Comparison of ENCODE assay signal across 18 cellular contexts in genomic region chr3:27326949-27327582, GRCh38. TPM values are rescaled to one million over a fixed set of nuclear protein-coding genes. Genes with fewer than 3 reads are reported as not detected.
DNase-seq lines count a peak whose midpoint lies in the region; ATAC-seq, FAIRE-seq and TF ChIP-seq lines count a peak whose summit lies in the region.
"Had no signal": no experiment of that assay in that cellular context is flagged by ENCODE, and none has a peak within 500 bp of the region (broad histone marks: within the 10 kb centered on the region; RNA-seq: fewer than 3 reads in every experiment).

No MANE protein-coding gene starts in this region.

- H3K27me3 ChIP-seq in HepG2 (ENCODE audit: control insufficient read depth in 1 of 2, insufficient read depth in 2 of 2, low read length in 2 of 2) (no peaks in the 10 kb centered on the region), right lobe of liver (no peaks in the 10 kb centered on the region), prostate gland (replicated peaks; ENCODE audit: insufficient read depth) (no peaks in the 10 kb centered on the region), aorta (ENCODE audit: control insufficient read depth in 1 of 2, insufficient read depth in 2 of 2, low read length in 1 of 2) (no peaks in the 10 kb centered on the region)
- H3K27me3 ChIP-seq: BLaER1 treated with 17β-estradiol and CSF1 and Interleukin-3, amounts not matched to agents 10 nM and 100 nM had no signal

- H3K9ac ChIP-seq in HepG2 (ENCODE audit: insufficient read depth, low read depth, low read length), result no peak overlapping the region
- H3K9ac ChIP-seq: BLaER1 treated with 17β-estradiol and CSF1 and Interleukin-3, amounts not matched to agents 10 nM and 100 nM had no signal

- TF ChIP-seq POLR2A in HepG2 (IDR thresholded peaks at IDR 0.05; ENCODE audit: insufficient read depth in 1 of 2, low read depth in 2 of 2, low read length in 2 of 2) (no peak), right lobe of liver (IDR thresholded peaks at IDR 0.05) (no peak), prostate gland (IDR thresholded peaks at IDR 0.05) (no peak)

- H3K36me3 ChIP-seq in HepG2 (replicated peaks in 1 of 2; ENCODE audit: control insufficient read depth in 1 of 2, insufficient read depth in 2 of 2, low read length in 2 of 2) (peaks cover 0 to 2% of the 10 kb centered on the region in 2 experiments; a peak in 3 of 5 replicates), right lobe of liver (no peaks in the 10 kb centered on the region), prostate gland (no peaks in the 10 kb centered on the region), aorta (ENCODE audit: control insufficient read depth in 1 of 2, insufficient read depth in 2 of 2, low read length in 1 of 2) (no peaks in the 10 kb centered on the region)

- 100% methylated on average over 3 of the region's 4 CpGs for WGBS in HepG2 (ENCODE audit: low lambda C conversion rate)
- 90% methylated on average over 4 of the region's 4 CpGs for WGBS in right lobe of liver (ENCODE audit: insufficient coverage, low coverage, low lambda C conversion rate, missing lambda C conversion rate)
- WGBS in prostate gland, result 84% methylated on average over 4 of the region's 4 CpGs
- 93 to 94% methylated on average over 4 of the region's 4 CpGs for WGBS in aorta, 2 donors

- TF ChIP-seq RAD21 in HepG2 (CRISPR knock-in tag; IDR thresholded peaks at IDR 0.05), result no peak

- intact Hi-C loops in HepG2 (cut with micrococcal nuclease; ENCODE audit: unreplicated experiment) (no loop called here), right lobe of liver (cut with DNase I) (no loop called here), Right ventricle myocardium superior (cut with DNase I) (no loop called here), prostate gland (cut with DNase I) (no loop called here), aorta (cut with DNase I) (no loop called here)

- no peaks in the 10 kb centered on the region for H4K20me1 ChIP-seq in HepG2 (ENCODE audit: insufficient read depth, low read length)
- H4K20me1 ChIP-seq: BLaER1 treated with 17β-estradiol and CSF1 and Interleukin-3, amounts not matched to agents 10 nM and 100 nM had no signal

- no peak for TF ChIP-seq CTCF in HepG2 (CRISPR knock-in tag; IDR thresholded peaks at IDR 0.05)
- no peak for TF ChIP-seq CTCF in right lobe of liver (IDR thresholded peaks at IDR 0.05)
- TF ChIP-seq CTCF in prostate gland (IDR thresholded peaks at IDR 0.05), result no peak

- BruUV-seq in HepG2 (replicated peaks; lab: Mats Ljungman, UMichigan), result no TSS peak

- TF ChIP-seq EP300 in HepG2 (IDR thresholded peaks at IDR 0.05; ENCODE audit: low read depth in 2 of 2, low read length in 2 of 2) (no peak), HepG2 (CRISPR knock-in tag; IDR thresholded peaks at IDR 0.05; ENCODE audit: borderline replicate concordance) (no peak)

- CTCF ChIA-PET in HepG2 (lab: Yijun Ruan, JAX; ENCODE audit: low intra/inter-chr PET ratio, low total read pairs), result no interaction called here

- H3K4me3 ChIP-seq in HepG2 (replicated peaks in 1 of 3; ENCODE audit: insufficient read depth in 1 of 3, low read depth in 2 of 3, low read length in 3 of 3) (no peak overlapping the region), right lobe of liver (no peak overlapping the region), prostate gland (no peak overlapping the region), aorta (ENCODE audit: low read length in 2 of 2) (no peak overlapping the region)
- H3K4me3 ChIP-seq: BLaER1 treated with 17β-estradiol and CSF1 and Interleukin-3, amounts not matched to agents 10 nM and 100 nM had no signal

- no peak overlapping the region for H3K27ac ChIP-seq in HepG2 (ENCODE audit: extremely low read length, insufficient read depth, low read length)
- no peak overlapping the region for H3K27ac ChIP-seq in right lobe of liver
- H3K27ac ChIP-seq in prostate gland, result peak overlapping the region; percentile 26 to 44
- H3K27ac ChIP-seq in aorta (ENCODE audit: low read depth in 1 of 2, low read length in 2 of 2), result no peak overlapping the region
- H3K27ac ChIP-seq: BLaER1 treated with 17β-estradiol and CSF1 and Interleukin-3, amounts not matched to agents 10 nM and 100 nM; VCaP had no signal

- ATAC-seq in HepG2 (no peak), right lobe of liver (no peak), Right ventricle myocardium superior (ENCODE audit: poor library complexity) (peak; percentile 66), aorta (ENCODE audit: low FRiP score) (peak; percentile 17)

- peaks cover 18% of the 10 kb centered on the region for H3K4me1 ChIP-seq in HepG2 (ENCODE audit: insufficient read depth, low read length)
- H3K4me1 ChIP-seq in right lobe of liver, result no peaks in the 10 kb centered on the region
- no peaks in the 10 kb centered on the region for H3K4me1 ChIP-seq in prostate gland (replicated peaks)
- H3K4me1 ChIP-seq in aorta (ENCODE audit: control insufficient read depth in 1 of 2, insufficient read depth in 2 of 2, low read length in 2 of 2), result peaks cover 0 to 3% of the 10 kb centered on the region in 2 donors

- H3K4me2 ChIP-seq in HepG2 (ENCODE audit: low read depth, low read length), result no peak overlapping the region
- H3K4me2 ChIP-seq: BLaER1 treated with 17β-estradiol and CSF1 and Interleukin-3, amounts not matched to agents 10 nM and 100 nM had no signal

- POLR2A ChIA-PET in HepG2 (lab: Yijun Ruan, JAX), result no interaction called here

- H2AFZ ChIP-seq in HepG2 (ENCODE audit: low read length), result no peak overlapping the region

- DNase-seq in HepG2 (ENCODE audit: low spot score) (no peak), right lobe of liver (no peak), Right ventricle myocardium superior (no peak), prostate gland (ENCODE audit: low spot score) (no peak), aorta (no peak), GM03348 (ENCODE audit: low spot score) (no peak), frontal cortex (ENCODE audit: low spot score in 2 of 2) (no peak)
- no peak for DNase-seq in stimulated activated CD4-positive, alpha-beta T cell treated with anti-CD3 and anti-CD28 coated beads, Interleukin-4, amount 100 ng/mL, for 4 hours
- DNase-seq: activated CD8-positive, alpha-beta memory T cell treated with anti-CD3 and anti-CD28 coated beads, Interleukin-2, amount 50 U/mL, for 4 hours; mesendoderm; MM.1S; NCI-H774; nephron progenitor cell; posterior cingulate gyrus; SHP77 treated with DMSO at 0.1 percent for 48 hours had no signal

- H3K79me2 ChIP-seq in HepG2 (ENCODE audit: insufficient read depth, low read length), result no peaks in the 10 kb centered on the region

- no peak for FAIRE-seq in HepG2 (lab: Jason Lieb, UNC)
- no peak for FAIRE-seq in frontal cortex (lab: Jason Lieb, UNC)
- FAIRE-seq: A204.1 had no signal

- in situ Hi-C loops in HepG2 (cut with HindIII; ENCODE audit: extremely low pct_ligation_motif_present, low pct_unique_long_range_greater_than_20kb), result no loop called here

- H3K9me3 ChIP-seq in HepG2 (ENCODE audit: low read length) (no peaks in the 10 kb centered on the region; the same call in 1 of the 2 replicates), right lobe of liver (no peaks in the 10 kb centered on the region), prostate gland (no peaks in the 10 kb centered on the region), aorta (ENCODE audit: control insufficient read depth, low read length) (no peaks in the 10 kb centered on the region)

TF ChIP-seq in HepG2, 621 proteins besides CTCF, POLR2A, EP300 and RAD21:
- TF ChIP-seq MAFF (IDR thresholded peaks at IDR 0.05; ENCODE audit: low read depth, low read length), result peak; percentile 94
- TF ChIP-seq PCBP1 (IDR thresholded peaks at IDR 0.05; ENCODE audit: borderline replicate concordance, low read depth, low read length), result no peak
- TF ChIP-seq MAFK (conservative IDR thresholded peaks at IDR 0.05 in 1 of 2, IDR thresholded peaks at IDR 0.05 in 1 of 2; ENCODE audit: low read length in 2 of 2), result peak; percentile 90 to 97

RNA-seq across cellular contexts. Expression of gene NEK10, which starts 42.1 kb away (rescaled TPM):
- total RNA-seq in HepG2 (2016; rRNA removed; fragmentation: Illumina TruSeq; extraction: Trizol) (14.2 and 15.0 TPM in 2 replicates), right lobe of liver (1 to 10 TPM in 3 of 6 experiments, under 1 TPM in 3; 0.43 to 2.5 (median 0.87) TPM), Right ventricle myocardium superior (11.7 TPM), prostate gland (1 to 10 TPM; 8.9 to 9.1 TPM), aorta (1 to 10 TPM; 1.2 to 3.5 TPM), frontal cortex (28.1 TPM)
- total RNA-seq in HepG2 (2016; cell fraction: cytosol; rRNA removed; fragmentation: Illumina TruSeq; extraction: Trizol; ENCODE audit: low read depth), result 10.7 and 11.1 TPM in 2 replicates
- 13.1 and 15.6 TPM in 2 replicates for total RNA-seq in HepG2 (2016; cell fraction: insoluble cytoplasmic fraction; rRNA removed; fragmentation: Illumina TruSeq; extraction: Trizol)
- total RNA-seq in HepG2 (2016; cell fraction: membrane; rRNA removed; fragmentation: Illumina TruSeq; extraction: Trizol), result 6.9 and 9.2 TPM in 2 replicates
- total RNA-seq in HepG2 (2016; cell fraction: nucleus; rRNA removed; fragmentation: Illumina TruSeq; extraction: Trizol), result 33.9 and 37.7 TPM in 2 replicates
- polyA plus RNA-seq in HepG2 (2011; rRNA removed) (2.3 and 2.8 TPM in 2 replicates), aorta (under 1 TPM; 0.08 to 0.25 TPM)
- 1.3 TPM in 2 replicates for polyA plus RNA-seq in HepG2 (2011; cell fraction: cytosol; rRNA removed)
- 4.3 and 4.4 TPM in 2 replicates for polyA plus RNA-seq in HepG2 (2011; cell fraction: nucleus; rRNA removed)
- polyA plus RNA-seq in HepG2 (2012), result 3.2 and 3.8 TPM in 2 replicates
- polyA plus RNA-seq in HepG2 (2016; cell fraction: cytosol; fragmentation: Illumina TruSeq; extraction: Trizol; ENCODE audit: low read depth), result 0.54 and 0.58 TPM in 2 replicates
- 4.4 and 4.9 TPM in 2 replicates for polyA plus RNA-seq in HepG2 (2016; cell fraction: insoluble cytoplasmic fraction; fragmentation: Illumina TruSeq; extraction: Trizol; ENCODE audit: low read depth)
- polyA plus RNA-seq in HepG2 (2016; cell fraction: membrane; fragmentation: Illumina TruSeq; extraction: Trizol; ENCODE audit: low read depth), result 1.8 and 1.9 TPM in 2 replicates
- polyA plus RNA-seq in HepG2 (2016; cell fraction: nucleus; fragmentation: Illumina TruSeq; extraction: Trizol; ENCODE audit: insufficient read depth, low read depth), result 10.4 and 12.9 TPM in 2 replicates
- polyA minus RNA-seq in HepG2 (2011; rRNA and poly(A)+ RNA removed; ENCODE audit: low replicate concordance), result 2.6 and 3.5 TPM in 2 replicates
- polyA minus RNA-seq in HepG2 (2011; cell fraction: cytosol; rRNA and poly(A)+ RNA removed), result 1.8 and 3.3 TPM in 2 replicates
- polyA minus RNA-seq in HepG2 (2011; cell fraction: nucleus; rRNA and poly(A)+ RNA removed), result 32.0 and 40.3 TPM in 2 replicates

Comparison
In these comparisons a context has a peak if more than half of its experiments do, and no peak if none do; other contexts are left out.
1. ATAC-seq: peak in Right ventricle myocardium superior (single experiment) and aorta (single experiment); none in HepG2 (single experiment) and right lobe of liver (0 of 4).
2. H3K27ac ChIP-seq: peak in prostate gland (2 of 2); none in HepG2 (single experiment), right lobe of liver (0 of 3) and aorta (0 of 2).